ENCODE assay signal across 9 cellular contexts in the genomic region with DNA sequence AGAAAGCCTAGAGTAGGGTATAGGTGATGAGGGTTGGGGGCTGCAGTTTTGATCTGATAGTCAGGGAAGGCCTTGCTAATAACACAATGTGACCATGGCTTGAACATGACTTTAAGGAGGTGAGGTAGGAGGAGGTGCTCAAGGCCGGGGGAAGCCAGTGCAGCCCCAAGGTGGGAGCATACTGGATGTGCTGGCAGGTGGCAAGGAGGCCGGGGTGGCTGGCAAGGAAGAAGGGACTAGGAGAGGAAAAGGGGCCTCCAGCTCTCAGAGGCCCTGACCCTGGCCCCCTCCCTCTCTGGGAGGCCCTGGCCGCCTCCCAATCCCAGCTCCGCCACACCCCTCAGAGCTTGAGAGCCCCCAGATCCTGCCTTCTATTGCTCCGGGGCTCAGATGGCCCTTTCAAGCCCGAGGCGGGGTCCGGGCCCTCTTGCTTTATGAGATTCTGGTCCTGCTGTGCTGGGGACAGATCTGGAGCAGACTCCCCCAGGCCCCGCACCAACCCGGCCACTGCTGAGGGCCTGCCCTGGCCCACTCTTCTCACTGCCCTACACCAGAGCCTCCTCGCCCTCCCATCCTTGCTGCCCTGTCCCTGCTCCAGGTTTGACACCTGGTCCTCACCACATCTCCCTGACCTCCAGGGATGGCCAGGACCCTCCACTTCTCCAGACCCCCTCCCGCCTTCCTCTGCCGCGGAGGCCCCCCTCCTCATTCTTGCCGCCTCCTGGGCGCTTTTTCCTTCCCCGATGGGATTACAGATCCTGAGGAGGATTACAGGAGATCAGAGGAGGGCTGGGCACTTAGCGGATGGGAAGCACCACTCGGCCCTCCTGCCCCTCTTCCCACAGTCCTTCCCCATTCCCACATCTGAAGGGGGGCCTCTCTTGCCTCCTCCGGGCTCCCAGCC. TPM values are rescaled to one million over a fixed set of nuclear protein-coding genes. Genes with fewer than 3 reads are reported as not detected.
A peak's percentile ranks its signal among the peaks of the same experiment; 100 is the strongest.
DNase-seq lines count a peak whose midpoint lies in the region; ATAC-seq and TF ChIP-seq lines count a peak whose summit lies in the region.
"Had no signal": no experiment of that assay in that cellular context is flagged by ENCODE, and none has a peak within 500 bp of the region (broad histone marks: within the 10 kb centered on the region; RNA-seq: fewer than 3 reads in every experiment).

No MANE protein-coding gene starts in this region.

- H3K27me3 Mint-ChIP-seq in activated T-cell treated with anti-CD3 and anti-CD28 coated beads, Interleukin-2, amount 50 U/mL, for 72 hours (ENCODE audit: low read depth) = no peaks in the 10 kb centered on the region
- H3K27me3 Mint-ChIP-seq in activated naive CD8-positive, alpha-beta T cell = no peaks in the 10 kb centered on the region

- H3K27me3 ChIP-seq in kidney epithelial cell (ENCODE audit: control insufficient read depth, insufficient read depth, low read length) (no peaks in the 10 kb centered on the region), thyroid gland (no peaks in the 10 kb centered on the region)

- TF ChIP-seq POLR2A in thyroid gland (IDR thresholded peaks at IDR 0.05) = no peak

- TF ChIP-seq CTCF in kidney epithelial cell (IDR thresholded peaks at IDR 0.05; ENCODE audit: insufficient read depth, low read length, poor library complexity, severe bottlenecking) (no peak), thyroid gland (IDR thresholded peaks at IDR 0.05) (no peak), GM20000 (IDR thresholded peaks at IDR 0.05; ENCODE audit: extremely low read depth, missing control alignments) (no peak)

- peaks cover 12 to 13% of the 10 kb centered on the region in 2 donors for H3K36me3 Mint-ChIP-seq in activated T-cell treated with anti-CD3 and anti-CD28 coated beads, Interleukin-2, amount 50 U/mL, for 72 hours (ENCODE audit: insufficient read depth in 2 of 2)
- peaks cover 9% of the 10 kb centered on the region for H3K36me3 Mint-ChIP-seq in activated naive CD8-positive, alpha-beta T cell

- peaks cover 41% of the 10 kb centered on the region for H3K4me1 Mint-ChIP-seq in activated T-cell treated with anti-CD3 and anti-CD28 coated beads, Interleukin-2, amount 50 U/mL, for 72 hours (ENCODE audit: low read depth)
- H3K4me1 Mint-ChIP-seq in activated naive CD8-positive, alpha-beta T cell (ENCODE audit: low read depth) = peaks cover 37% of the 10 kb centered on the region

- H3K4me3 ChIP-seq in kidney epithelial cell (ENCODE audit: low read depth, low read length) (peak overlapping the region; percentile 79), thyroid gland (replicated peaks in 1 of 3) (peak overlapping the region in 2 of 3 donors; percentile 21 to 59)

- H3K36me3 ChIP-seq in kidney epithelial cell (ENCODE audit: control insufficient read depth, insufficient read depth, low read length) (peaks cover 7% of the 10 kb centered on the region), thyroid gland (peaks cover 0 to 12% of the 10 kb centered on the region in 2 donors)

- H3K4me1 ChIP-seq in thyroid gland = peaks cover 25 to 35% of the 10 kb centered on the region in 2 donors

- no peaks in the 10 kb centered on the region for H3K9me3 ChIP-seq in thyroid gland

- no peak for DNase-seq in activated T-cell treated with anti-CD3 and anti-CD28 coated beads, Interleukin-2, amount 50 U/mL, for 72 hours
- DNase-seq in activated T-cell treated with anti-CD3 and anti-CD28 coated beads, Interleukin-2, amount 50 U/mL, for 48 hours = no peak
- DNase-seq in kidney epithelial cell (ENCODE audit: low read depth) = no peak
- DNase-seq in thyroid gland = no peak
- no peak for DNase-seq in HK-2 (ENCODE audit: unreplicated experiment)
- no peak for DNase-seq in GM20000 (ENCODE audit: low spot score)

- WGBS in thyroid gland, 2 donors = 77 to 82% methylated on average over 19 to 20 of the region's 20 CpGs

- H3K4me3 Mint-ChIP-seq in activated T-cell treated with anti-CD3 and anti-CD28 coated beads, Interleukin-2, amount 50 U/mL, for 72 hours = peak overlapping the region; percentile 57 to 80
- peak overlapping the region; percentile 84 for H3K4me3 Mint-ChIP-seq in activated naive CD8-positive, alpha-beta T cell

- no peak overlapping the region for H3K27ac ChIP-seq in thyroid gland

- ATAC-seq in activated T-cell treated with anti-CD3 and anti-CD28 coated beads, Interleukin-2, amount 50 U/mL, for 72 hours (replicated peaks in 1 of 2) = no peak
- ATAC-seq in HG02610 (IDR thresholded peaks at IDR 0.05; ENCODE audit: unreplicated experiment) = no peak

- H3K27ac Mint-ChIP-seq in activated T-cell treated with anti-CD3 and anti-CD28 coated beads, Interleukin-2, amount 50 U/mL, for 72 hours = peak overlapping the region; percentile 20
- H3K27ac Mint-ChIP-seq in activated naive CD8-positive, alpha-beta T cell = peak overlapping the region; percentile 66

- peaks cover 0 to 2% of the 10 kb centered on the region in 2 donors for H3K9me3 Mint-ChIP-seq in activated T-cell treated with anti-CD3 and anti-CD28 coated beads, Interleukin-2, amount 50 U/mL, for 72 hours
- H3K9me3 Mint-ChIP-seq in activated naive CD8-positive, alpha-beta T cell (ENCODE audit: low read depth) = no peaks in the 10 kb centered on the region

- intact Hi-C loops in thyroid gland (cut with DNase I) = loop anchor here (10.0 kb wide), 1 partner anchor 149 kb away; a partner anchor contains a TSS

RNA-seq across cellular contexts. Expression of a gene that starts 1.8 kb away (rescaled TPM):
- 100 to 1,000 TPM in 1 of 2 donors, 10 to 100 TPM in 1; 94.3 to 118 TPM for total RNA-seq in activated T-cell treated with anti-CD3 and anti-CD28 coated beads, Interleukin-2, amount 50 U/mL, for 72 hours
- total RNA-seq in kidney epithelial cell (50.8 and 55.5 TPM in 2 replicates), thyroid gland (10 to 100 TPM; 22.8 to 52.6 (median 47.2) TPM)

RNA-seq across cellular contexts. Expression of a gene that starts 4.6 kb away (rescaled TPM):
- total RNA-seq in activated T-cell treated with anti-CD3 and anti-CD28 coated beads, Interleukin-2, amount 50 U/mL, for 72 hours = 100 to 1,000 TPM; 103 to 137 TPM
- 104 and 135 TPM in 2 replicates for total RNA-seq in kidney epithelial cell
- total RNA-seq in thyroid gland = 100 to 1,000 TPM in 2 of 4 donors, 10 to 100 TPM in 2; 90.0 to 240 (median 148) TPM

RNA-seq across cellular contexts. Expression of a gene that starts 19.9 kb away (rescaled TPM):
- total RNA-seq in activated T-cell treated with anti-CD3 and anti-CD28 coated beads, Interleukin-2, amount 50 U/mL, for 72 hours = not detected
- not detected in 2 replicates for total RNA-seq in kidney epithelial cell
- not detected for total RNA-seq in thyroid gland
- total RNA-seq: activated CD8-positive, alpha-beta memory T cell treated with anti-CD3 and anti-CD28 coated beads for 36 hours had no signal

RNA-seq across cellular contexts. Expression of a gene that starts 20.5 kb away (rescaled TPM):
- 100 to 1,000 TPM; 172 to 184 TPM for total RNA-seq in activated T-cell treated with anti-CD3 and anti-CD28 coated beads, Interleukin-2, amount 50 U/mL, for 72 hours
- total RNA-seq in kidney epithelial cell (45.9 and 55.9 TPM in 2 replicates), thyroid gland (100 to 1,000 TPM in 1 of 4 donors, 10 to 100 TPM in 3; 58.2 to 100 (median 83.2) TPM)

RNA-seq across cellular contexts. Expression of a gene that starts 34.3 kb away (rescaled TPM):
- 10 to 100 TPM; 53.2 to 59.7 TPM for total RNA-seq in activated T-cell treated with anti-CD3 and anti-CD28 coated beads, Interleukin-2, amount 50 U/mL, for 72 hours
- 53.8 and 102 TPM in 2 replicates for total RNA-seq in kidney epithelial cell
- 100 to 1,000 TPM in 1 of 4 donors, 10 to 100 TPM in 3; 69.0 to 138 (median 95.8) TPM for total RNA-seq in thyroid gland
